22 cellular contexts compared by ENCODE assay signal in the genomic region with DNA sequence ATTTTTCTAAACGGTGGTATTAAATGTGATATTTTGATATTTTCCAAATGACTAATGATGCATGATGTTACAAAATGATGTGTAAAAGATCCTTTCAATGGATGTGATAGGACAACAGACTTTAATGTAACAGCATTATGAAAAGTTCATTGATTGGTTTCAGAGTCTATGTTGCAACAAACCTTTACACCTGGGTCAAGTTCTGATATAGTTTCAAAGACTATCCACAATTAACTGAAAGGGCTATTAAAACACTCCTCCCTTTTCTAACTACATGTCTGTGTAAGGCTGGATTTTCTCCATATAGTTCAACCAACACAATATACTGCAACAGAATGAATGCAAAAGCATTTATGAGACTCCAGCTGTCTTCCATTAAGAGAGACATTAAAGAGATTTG.
"Had no signal": no experiment of that assay in that cellular context is flagged by ENCODE, and none has a peak within 500 bp of the region (broad histone marks: within the 10 kb centered on the region; RNA-seq: fewer than 3 reads in every experiment).

No MANE protein-coding gene starts in this region.

- H3K4me1 ChIP-seq: esophagus muscularis mucosa, foreskin keratinocyte, gastroesophageal sphincter, left ventricle myocardium inferior, lower lobe of right lung had no signal

- H3K36me3 ChIP-seq: esophagus muscularis mucosa, left ventricle myocardium inferior, lower lobe of right lung had no signal

- H3K27me3 ChIP-seq: dorsolateral prefrontal cortex, esophagus muscularis mucosa, foreskin keratinocyte, gastroesophageal sphincter, heart left ventricle, hepatocyte had no signal

- H2AFZ ChIP-seq: hepatocyte had no signal

- FAIRE-seq: colon, kidney had no signal

- H3K4me2 ChIP-seq: hepatocyte had no signal

- H3K9me3 ChIP-seq: esophagus muscularis mucosa, gastroesophageal sphincter, left ventricle myocardium inferior, lower lobe of right lung, mucosa of descending colon had no signal

- H3K27ac ChIP-seq: coronary artery, dorsolateral prefrontal cortex, esophagus muscularis mucosa, foreskin keratinocyte, gastroesophageal sphincter, heart left ventricle, hepatocyte, left ventricle myocardium inferior, lower lobe of right lung had no signal

- H3K4me3 ChIP-seq: coronary artery, dorsolateral prefrontal cortex, esophagus muscularis mucosa, gastroesophageal sphincter, heart left ventricle, hepatocyte, left ventricle myocardium inferior, lower lobe of right lung, mucosa of descending colon had no signal

- DNase-seq: dermis blood vessel endothelial cell; dorsolateral prefrontal cortex; effector CD8-positive, alpha-beta T cell; effector memory CD8-positive, alpha-beta T cell; endodermal cell; foreskin keratinocyte; heart left ventricle; hypothalamus; immature natural killer cell; islet precursor cell; kidney; kidney glomerular epithelial cell; left ventricle myocardium inferior; lower lobe of right lung; mesenchymal stem cell; mucosa of descending colon; naive B cell had no signal

- ATAC-seq: effector memory CD8-positive, alpha-beta T cell; foreskin keratinocyte; gastroesophageal sphincter; heart left ventricle; lower lobe of right lung; mucosa of descending colon had no signal
